In the genomic region with DNA sequence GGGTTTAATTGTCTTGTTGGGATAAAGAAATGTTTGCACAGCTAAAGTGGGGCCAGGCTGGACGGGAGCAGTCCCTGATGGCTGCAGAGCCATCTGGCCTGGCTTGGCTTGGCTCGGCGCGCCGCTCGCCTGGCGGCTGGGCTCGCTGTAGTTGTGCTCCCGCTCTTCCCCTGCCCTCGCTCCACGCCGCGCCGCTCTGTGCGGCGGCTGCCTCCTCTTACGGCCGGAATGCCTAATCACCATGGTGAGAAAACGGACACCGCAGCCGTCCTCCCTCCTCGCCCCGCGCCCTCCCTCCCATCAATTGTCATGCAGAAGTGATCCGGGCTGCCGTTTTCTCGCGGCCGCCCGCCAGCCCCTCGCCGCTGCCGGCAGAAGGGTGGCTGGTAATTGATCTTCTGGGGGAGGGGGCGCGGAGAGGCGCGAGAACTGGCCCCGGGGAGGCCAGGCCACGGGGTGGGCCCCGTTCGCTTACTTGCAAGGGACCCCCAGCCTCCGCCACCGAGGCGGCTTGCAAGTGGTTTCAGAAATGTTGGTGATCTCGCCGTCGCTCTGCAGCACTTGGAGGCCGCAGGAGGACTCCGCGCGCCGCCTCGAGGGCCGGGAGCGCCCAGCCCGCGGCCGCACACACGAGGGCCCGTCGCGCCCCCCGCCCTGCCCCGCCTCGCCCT, we compare ENCODE assay signal across 8 cellular contexts. TPM values are rescaled to one million over a fixed set of nuclear protein-coding genes. Genes with fewer than 3 reads are reported as not detected.
DNase-seq lines count a peak whose midpoint lies in the region; ATAC-seq and TF ChIP-seq lines count a peak whose summit lies in the region.

No MANE protein-coding gene starts in this region.

- peak overlapping the region; percentile 58 for H3K4me3 Mint-ChIP-seq in chondrocyte (ENCODE audit: unreplicated experiment)

- H3K36me3 Mint-ChIP-seq in chondrocyte (ENCODE audit: low read depth), result peaks cover 2% of the 10 kb centered on the region

- no peak for ATAC-seq in HG02623 (IDR thresholded peaks at IDR 0.05; ENCODE audit: unreplicated experiment)

- H3K27ac ChIP-seq in tibial nerve, result peak overlapping the region in 2 of 4 donors; percentile 45 to 53

- H3K27ac Mint-ChIP-seq in chondrocyte (ENCODE audit: unreplicated experiment), result no peak overlapping the region

- WGBS in tibial nerve, 2 donors, result 1 to 3% methylated on average over 56 to 62 of the region's 65 CpGs

- no peaks in the 10 kb centered on the region for H3K9me3 ChIP-seq in tibial nerve

- no peak for TF ChIP-seq CTCF in chondrocyte (IDR thresholded peaks at IDR 0.05)
- TF ChIP-seq CTCF in tibial nerve (IDR thresholded peaks at IDR 0.05), result no peak

- H3K36me3 ChIP-seq in tibial nerve, result peaks cover 0 to 3% (median 0%) of the 10 kb centered on the region in 3 donors

- H3K27me3 Mint-ChIP-seq in chondrocyte (ENCODE audit: low read depth), result peaks cover 35% of the 10 kb centered on the region

- H3K9me3 Mint-ChIP-seq in chondrocyte (ENCODE audit: low read depth), result no peaks in the 10 kb centered on the region

- peak in 1 of 2 donors; percentile 19 for TF ChIP-seq EP300 in tibial nerve (IDR thresholded peaks at IDR 0.05)

- DNase-seq in DMS153 treated with DMSO at 0.1 percent for 48 hours (lab: John Stamatoyannopoulos, UW; ENCODE audit: unreplicated experiment) (peak; percentile 59), NCI-H146 treated with DMSO at 0.1 percent for 48 hours (lab: John Stamatoyannopoulos, UW; ENCODE audit: unreplicated experiment) (peak; percentile 75), chondrocyte (ENCODE audit: low spot score) (no peak), lung microvascular endothelial cell (ENCODE audit: low read depth in 2 of 2) (peak; percentile 50 to 83), tibial nerve (ENCODE audit: low spot score in 2 of 2) (no peak), T-helper 2 cell (no peak)
- no peak for DNase-seq in stimulated activated naive CD4-positive, alpha-beta T cell (lab: John Stamatoyannopoulos, UW)

- TF ChIP-seq POLR2A in tibial nerve (IDR thresholded peaks at IDR 0.05), result no peak

- peaks cover 0 to 20% (median 13%) of the 10 kb centered on the region in 4 donors for H3K4me1 ChIP-seq in tibial nerve

- peak overlapping the region; percentile 27 to 46 (median 34) for H3K4me3 ChIP-seq in tibial nerve

- peaks cover 0 to 95% of the 10 kb centered on the region in 2 donors for H3K27me3 ChIP-seq in tibial nerve

- H3K4me1 Mint-ChIP-seq in chondrocyte (ENCODE audit: low read depth), result peaks cover 20% of the 10 kb centered on the region

RNA-seq across cellular contexts. Expression of a gene that starts 12.4 kb away (rescaled TPM):
- total RNA-seq in chondrocyte, result 58.4 to 59.3 TPM (median 58.8 TPM) in 3 replicates
- 34.0 and 53.6 TPM in 2 replicates for total RNA-seq in lung microvascular endothelial cell
- 100 to 1,000 TPM; 110 to 151 (median 114) TPM for total RNA-seq in tibial nerve

Comparison
In these comparisons a context has a peak if more than half of its experiments do, and no peak if none do; other contexts are left out.
1. DNase-seq: peak in DMS153 treated with DMSO at 0.1 percent for 48 hours (single experiment), NCI-H146 treated with DMSO at 0.1 percent for 48 hours (single experiment) and lung microvascular endothelial cell (2 of 2); none in chondrocyte (single experiment), tibial nerve (0 of 2), T-helper 2 cell (0 of 5) and stimulated activated naive CD4-positive, alpha-beta T cell (0 of 6).